ENCODE assay signal across 9 cellular contexts in the genomic region with DNA sequence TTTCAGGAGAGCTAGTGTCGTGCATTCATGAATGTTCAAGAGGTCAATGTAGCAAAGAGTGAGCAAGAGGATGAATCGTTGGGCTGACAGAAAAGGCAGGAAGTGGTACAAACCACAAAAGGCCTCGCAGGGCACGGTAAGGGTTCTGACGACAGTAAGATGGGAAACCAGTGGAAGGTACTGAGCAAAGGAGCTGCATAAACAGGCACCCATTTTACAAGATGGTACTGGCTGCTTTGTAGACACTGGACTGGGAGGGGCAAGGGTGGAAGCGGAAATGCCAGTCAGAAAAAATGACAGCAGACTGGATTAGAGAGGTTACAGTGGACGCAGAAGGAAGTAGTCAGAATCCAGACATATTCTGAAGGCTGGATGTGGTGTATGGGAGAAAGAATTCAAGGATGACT.
A peak's percentile ranks its signal among the peaks of the same experiment; 100 is the strongest.
DNase-seq lines count a peak whose midpoint lies in the region; ATAC-seq and TF ChIP-seq lines count a peak whose summit lies in the region.
"Had no signal": no experiment of that assay in that cellular context is flagged by ENCODE, and none has a peak within 500 bp of the region (broad histone marks: within the 10 kb centered on the region; RNA-seq: fewer than 3 reads in every experiment).

No MANE protein-coding gene starts in this region.

- H2AFZ ChIP-seq in ACC112 (ENCODE audit: low read length, unreplicated experiment), result no peak overlapping the region
- H2AFZ ChIP-seq: parathyroid adenoma had no signal

- peak; percentile 99 for ATAC-seq in GM18907 (IDR thresholded peaks at IDR 0.05; ENCODE audit: unreplicated experiment)
- peak; percentile 88 for ATAC-seq in HG03103 (IDR thresholded peaks at IDR 0.05; ENCODE audit: low read depth, unreplicated experiment)
- peak; percentile 26 for ATAC-seq in left lung
- peak; percentile 100 for ATAC-seq in stimulated activated naive CD8-positive, alpha-beta T cell treated with anti-CD3 and anti-CD28 coated beads, Interleukin-15, Interleukin-2, amounts not matched to agents 100 U/mL and 50 U/mL, for 24 hours

- peaks cover 70% of the 10 kb centered on the region for H3K79me2 ChIP-seq in ACC112 (ENCODE audit: control insufficient read depth, insufficient read depth, low read length, unreplicated experiment)
- H3K79me2 ChIP-seq: parathyroid adenoma had no signal

- H3K9me3 ChIP-seq in left lung, result no peaks in the 10 kb centered on the region

- H3K4me1 ChIP-seq in ACC112 (ENCODE audit: control insufficient read depth, insufficient read depth, low read length, unreplicated experiment), result peaks cover 67% of the 10 kb centered on the region
- no peaks in the 10 kb centered on the region for H3K4me1 ChIP-seq in left lung
- H3K4me1 ChIP-seq: parathyroid adenoma had no signal

- H3K27ac ChIP-seq in ACC112 (ENCODE audit: low read depth, low read length) (peak overlapping the region; percentile 94), left lung (no peak overlapping the region)
- H3K27ac ChIP-seq: parathyroid adenoma had no signal

- no peaks in the 10 kb centered on the region for H3K27me3 ChIP-seq in ACC112 (ENCODE audit: insufficient read depth, low read length)
- H3K27me3 ChIP-seq in left lung, result no peaks in the 10 kb centered on the region

- 0 out of 2 replicates have a peak, but pooled peaks cover 3% of the 10 kb centered on the region for H3K36me3 ChIP-seq in ACC112 (ENCODE audit: insufficient read depth, low read length)
- H3K36me3 ChIP-seq in left lung, result no peaks in the 10 kb centered on the region

- peak overlapping the region; percentile 43; the same call in 1 of the 2 replicates for H3K4me3 ChIP-seq in ACC112 (ENCODE audit: low read depth, low read length)
- no peak overlapping the region for H3K4me3 ChIP-seq in left lung

- no peak for TF ChIP-seq CTCF in left lung (IDR thresholded peaks at IDR 0.05)

- DNase-seq in RPMI7951 (ENCODE audit: low read depth), result peak; percentile 100
- peak; percentile 5 to 7 for DNase-seq in activated T-helper 1 cell treated with anti-CD3 and anti-CD28 coated beads, Interleukin-2, amount 50 U/mL, for 16 hours (ENCODE audit: low read depth in 1 of 2, low spot score in 1 of 2)
- DNase-seq in left lung, result no peak
- peak; percentile 59 for DNase-seq in stimulated activated naive CD8-positive, alpha-beta T cell treated with anti-CD3 and anti-CD28 coated beads, Interleukin-15, Interleukin-2, amounts not matched to agents 100 U/mL and 50 U/mL, for 24 hours
- no peak for DNase-seq in NCI-H748 treated with DMSO at 0.1 percent for 48 hours (lab: John Stamatoyannopoulos, UW)

- intact Hi-C loops in left lung (cut with DNase I), result no loop called here

Comparison
In these comparisons a context has a peak if more than half of its experiments do, and no peak if none do; other contexts are left out.
1. ATAC-seq: peak in every context shown above with its lines; median percentile 100 in stimulated activated naive CD8-positive, alpha-beta T cell treated with anti-CD3 and anti-CD28 coated beads, Interleukin-15, Interleukin-2, amounts not matched to agents 100 U/mL and 50 U/mL, for 24 hours; 99 in GM18907; 88 in HG03103; 26 in left lung.
2. DNase-seq: peak in RPMI7951 (single experiment), activated T-helper 1 cell treated with anti-CD3 and anti-CD28 coated beads, Interleukin-2, amount 50 U/mL, for 16 hours (2 of 2) and stimulated activated naive CD8-positive, alpha-beta T cell treated with anti-CD3 and anti-CD28 coated beads, Interleukin-15, Interleukin-2, amounts not matched to agents 100 U/mL and 50 U/mL, for 24 hours (single experiment); none in left lung (0 of 2) and NCI-H748 treated with DMSO at 0.1 percent for 48 hours (single experiment).